ENCODE assay signal across 18 cellular contexts in genomic region chr5:66012271-66012670, GRCh38.
DNase-seq lines count a peak whose midpoint lies in the region; ATAC-seq lines count a peak whose summit lies in the region.
"Had no signal": no experiment of that assay in that cellular context is flagged by ENCODE, and none has a peak within 500 bp of the region (broad histone marks: within the 10 kb centered on the region; RNA-seq: fewer than 3 reads in every experiment).

No MANE protein-coding gene starts in this region.

- no peaks in the 10 kb centered on the region for H3K9me3 Mint-ChIP-seq in activated CD8-positive, alpha-beta memory T cell treated with anti-CD3 and anti-CD28 coated beads, Interleukin-2, amount 10 ng/mL, durations not matched to agents 7 days and 5 days (ENCODE audit: low read depth)
- no peaks in the 10 kb centered on the region for H3K9me3 Mint-ChIP-seq in naive thymus-derived CD8-positive, alpha-beta T cell

- DNase-seq in activated CD8-positive, alpha-beta memory T cell treated with anti-CD3 and anti-CD28 coated beads, Interleukin-2, amount 10 ng/mL, durations not matched to agents 7 days and 5 days: no peak
- no peak for DNase-seq in activated CD8-positive, alpha-beta memory T cell treated with anti-CD3 and anti-CD28 coated beads, Interleukin-2, amount 50 U/mL, for 48 hours
- no peak for DNase-seq in naive thymus-derived CD8-positive, alpha-beta T cell
- DNase-seq in NCI-H446 treated with DMSO at 0.1 percent for 48 hours (lab: John Stamatoyannopoulos, UW) (no peak), Ammon's horn (ENCODE audit: low spot score) (no peak)
- DNase-seq: activated CD4-positive, CD25-positive, alpha-beta regulatory T cell; central memory CD4-positive, alpha-beta T cell; gastrocnemius medialis; mesendoderm; NCI-H1436; NCI-H526 treated with DMSO at 0.1 percent for 48 hours; pancreas; Peyer's patch; small intestine; stimulated activated naive CD8-positive, alpha-beta T cell treated with anti-CD3 and anti-CD28 coated beads, Interleukin-15, Interleukin-2, amounts not matched to agents 100 U/mL and 50 U/mL, for 24 hours had no signal

- CTCF ChIA-PET in activated CD8-positive, alpha-beta memory T cell treated with anti-CD3 and anti-CD28 coated beads, Interleukin-2, amount 10 ng/mL, durations not matched to agents 7 days and 5 days (lab: Charles Lee): no interaction called here

- H3K27ac Mint-ChIP-seq in activated CD8-positive, alpha-beta memory T cell treated with anti-CD3 and anti-CD28 coated beads, Interleukin-2, amount 10 ng/mL, durations not matched to agents 7 days and 5 days: peak overlapping the region; percentile 56
- peak overlapping the region in 8 of 10 donors; percentile 14 to 89 (median 76) for H3K27ac Mint-ChIP-seq in naive thymus-derived CD8-positive, alpha-beta T cell

- no peaks in the 10 kb centered on the region for H3K27me3 Mint-ChIP-seq in activated CD8-positive, alpha-beta memory T cell treated with anti-CD3 and anti-CD28 coated beads, Interleukin-2, amount 10 ng/mL, durations not matched to agents 7 days and 5 days
- H3K27me3 Mint-ChIP-seq in naive thymus-derived CD8-positive, alpha-beta T cell: peaks cover 0 to 2% (median 0%) of the 10 kb centered on the region in 5 donors

- H3K4me1 Mint-ChIP-seq in activated CD8-positive, alpha-beta memory T cell treated with anti-CD3 and anti-CD28 coated beads, Interleukin-2, amount 10 ng/mL, durations not matched to agents 7 days and 5 days: peaks cover 29% of the 10 kb centered on the region
- H3K4me1 Mint-ChIP-seq in naive thymus-derived CD8-positive, alpha-beta T cell: peaks cover 15 to 55% (median 37%) of the 10 kb centered on the region in 4 donors

- ATAC-seq in activated CD8-positive, alpha-beta memory T cell treated with anti-CD3 and anti-CD28 coated beads, Interleukin-2, amount 10 ng/mL, durations not matched to agents 7 days and 5 days: no peak
- ATAC-seq in GM21576 (IDR thresholded peaks at IDR 0.05; ENCODE audit: unreplicated experiment): peak; percentile 65
- ATAC-seq in HG03439 (IDR thresholded peaks at IDR 0.05; ENCODE audit: unreplicated experiment): peak; percentile 46
- ATAC-seq in naive thymus-derived CD8-positive, alpha-beta T cell: no peak
- ATAC-seq in HG03442 (IDR thresholded peaks at IDR 0.05; ENCODE audit: unreplicated experiment): no peak
- ATAC-seq: gastrocnemius medialis; pancreas; stimulated activated naive CD8-positive, alpha-beta T cell treated with anti-CD3 and anti-CD28 coated beads, Interleukin-15, Interleukin-2, amounts not matched to agents 100 U/mL and 50 U/mL, for 24 hours had no signal

- H3K36me3 Mint-ChIP-seq in activated CD8-positive, alpha-beta memory T cell treated with anti-CD3 and anti-CD28 coated beads, Interleukin-2, amount 10 ng/mL, durations not matched to agents 7 days and 5 days: peaks cover 32% of the 10 kb centered on the region
- peaks cover 0 to 62% (median 5%) of the 10 kb centered on the region in 3 donors for H3K36me3 Mint-ChIP-seq in naive thymus-derived CD8-positive, alpha-beta T cell

- POLR2A ChIA-PET in naive thymus-derived CD8-positive, alpha-beta T cell (lab: Charles Lee): no interaction called here

- H3K4me3 Mint-ChIP-seq in activated CD8-positive, alpha-beta memory T cell treated with anti-CD3 and anti-CD28 coated beads, Interleukin-2, amount 10 ng/mL, durations not matched to agents 7 days and 5 days: no peak overlapping the region
- no peak overlapping the region for H3K4me3 Mint-ChIP-seq in naive thymus-derived CD8-positive, alpha-beta T cell

Comparison
In these comparisons a context has a peak if more than half of its experiments do, and no peak if none do; other contexts are left out.
1. ATAC-seq: peak in GM21576 (single experiment) and HG03439 (single experiment); none in activated CD8-positive, alpha-beta memory T cell treated with anti-CD3 and anti-CD28 coated beads, Interleukin-2, amount 10 ng/mL, durations not matched to agents 7 days and 5 days (single experiment), naive thymus-derived CD8-positive, alpha-beta T cell (0 of 2) and HG03442 (single experiment).